In the genomic region with DNA sequence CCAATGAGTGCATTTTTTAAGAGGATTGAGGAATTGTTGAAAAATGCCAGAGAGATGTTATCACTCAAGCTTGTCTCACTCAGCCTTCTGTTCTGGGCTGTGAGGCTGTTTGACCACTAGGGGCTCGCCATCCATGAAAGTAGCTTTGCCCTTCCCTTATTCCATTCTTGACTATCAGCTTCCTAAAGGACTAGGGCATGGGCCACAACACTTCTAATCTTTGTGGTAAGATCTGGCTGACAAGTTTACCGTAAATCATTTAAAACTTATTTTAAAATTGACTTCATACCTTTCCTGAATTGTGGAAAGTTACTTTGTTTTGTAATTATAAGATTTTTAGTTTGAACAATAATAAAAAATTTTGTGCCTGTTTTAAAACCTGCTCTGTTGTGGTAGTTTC, we compare ENCODE assay signal across 8 cellular contexts. TPM values are rescaled to one million over a fixed set of nuclear protein-coding genes. Genes with fewer than 3 reads are reported as not detected.
DNase-seq lines count a peak whose midpoint lies in the region; ATAC-seq and TF ChIP-seq lines count a peak whose summit lies in the region.

No MANE protein-coding gene starts in this region.

- H3K36me3 ChIP-seq in fibroblast of lung (ENCODE audit: control insufficient read depth, insufficient read depth, low read length) (peaks cover 11% of the 10 kb centered on the region), neuronal stem cell (replicated peaks in 1 of 2; ENCODE audit: control insufficient read depth in 2 of 2, insufficient read depth in 2 of 2, low read length in 2 of 2) (peaks cover 5 to 57% of the 10 kb centered on the region in 2 donors)

- no peak overlapping the region for H3K23ac ChIP-seq in neuronal stem cell (ENCODE audit: low read depth, low read length, poor library complexity)

- H3K27ac ChIP-seq in RWPE1 (peak overlapping the region; percentile 13; the same call in 1 of the 2 replicates), fibroblast of lung (ENCODE audit: insufficient read depth, low read length) (no peak overlapping the region), neuronal stem cell (replicated peaks; ENCODE audit: low read length) (no peak overlapping the region)

- H3K14ac ChIP-seq in neuronal stem cell (ENCODE audit: low read length): no peak overlapping the region

- H3K9ac ChIP-seq in fibroblast of lung (ENCODE audit: insufficient read depth, low read length) (no peak overlapping the region), neuronal stem cell (ENCODE audit: low read depth, low read length, poor library complexity) (no peak overlapping the region)

- H3K9me3 Mint-ChIP-seq in activated T-cell treated with anti-CD3 and anti-CD28 coated beads, Interleukin-2, amount 50 U/mL, for 24 hours: no peaks in the 10 kb centered on the region

- POLR2A ChIA-PET in RWPE1 (lab: Yijun Ruan, JAX; ENCODE audit: low non-redundant PET): no interaction called here

- no peak overlapping the region for H4K8ac ChIP-seq in neuronal stem cell (ENCODE audit: low read depth, low read length)

- no peak overlapping the region for H3K4me2 ChIP-seq in fibroblast of lung (ENCODE audit: extremely low read depth, insufficient read depth, low read length)
- H3K4me2 ChIP-seq in neuronal stem cell (ENCODE audit: insufficient read depth, low read length, poor library complexity, severe bottlenecking): no peak overlapping the region

- no peaks in the 10 kb centered on the region for H3K79me2 ChIP-seq in fibroblast of lung (ENCODE audit: control insufficient read depth, insufficient read depth, low read length)

- no peak overlapping the region for H2BK12ac ChIP-seq in neuronal stem cell (ENCODE audit: low read length)

- no peak overlapping the region for H3K4me3 ChIP-seq in fibroblast of lung (replicated peaks in 1 of 4; ENCODE audit: control extremely low read depth in 1 of 4, insufficient read depth in 1 of 4, low read depth in 3 of 4, low read length in 4 of 4)
- H3K4me3 ChIP-seq in neuronal stem cell (ENCODE audit: low read length in 2 of 2): no peak overlapping the region

- H3K27ac Mint-ChIP-seq in activated T-cell treated with anti-CD3 and anti-CD28 coated beads, Interleukin-2, amount 50 U/mL, for 24 hours: no peak overlapping the region

- peaks cover 3% of the 10 kb centered on the region for H3K79me1 ChIP-seq in neuronal stem cell (ENCODE audit: low read depth, low read length)

- no peak overlapping the region for H2BK5ac ChIP-seq in neuronal stem cell (ENCODE audit: low read length)

- CTCF ChIA-PET in RWPE1 (lab: Yijun Ruan, JAX): interaction anchor here (0.5 to 2.0 kb wide), 21 partner anchors 8 to 1261 kb away, joined by 3 to 16 read pairs (median 3); no protein-coding TSS in a partner anchor

- H4K91ac ChIP-seq in neuronal stem cell (ENCODE audit: low read depth, low read length, poor library complexity): no peak overlapping the region

- ATAC-seq in HG02840 (IDR thresholded peaks at IDR 0.05; ENCODE audit: low FRiP score, unreplicated experiment): no peak

- H2AFZ ChIP-seq in fibroblast of lung (ENCODE audit: low read length) (no peak overlapping the region), neuronal stem cell (ENCODE audit: low read length) (no peak overlapping the region)

- H3K36me3 Mint-ChIP-seq in activated T-cell treated with anti-CD3 and anti-CD28 coated beads, Interleukin-2, amount 50 U/mL, for 24 hours (ENCODE audit: low read depth): peaks cover 15% of the 10 kb centered on the region

- DNase-seq in COLO829 (ENCODE audit: low spot score): peak; percentile 78
- peak; percentile 68 for DNase-seq in HCEC 1CT
- peak; percentile 69 for DNase-seq in RWPE1 (ENCODE audit: low spot score)
- peak; percentile 57 to 76 for DNase-seq in fibroblast of lung (ENCODE audit: low read depth in 2 of 2)
- peak; percentile 35 for DNase-seq in neuronal stem cell (ENCODE audit: low spot score)
- no peak for DNase-seq in activated T-cell treated with anti-CD3 and anti-CD28 coated beads, Interleukin-2, amount 50 U/mL, for 24 hours
- DNase-seq in activated T-cell treated with anti-CD3 and anti-CD28 coated beads, Interleukin-2, amount 50 U/mL, for 1 hour: no peak

- no peak overlapping the region for H2BK120ac ChIP-seq in neuronal stem cell (ENCODE audit: low read depth, low read length)

- H2BK15ac ChIP-seq in neuronal stem cell (ENCODE audit: low read length): no peak overlapping the region

- peak; percentile 60 for TF ChIP-seq CTCF in RWPE1 (conservative IDR thresholded peaks at IDR 0.05; ENCODE audit: low read depth)
- TF ChIP-seq CTCF in fibroblast of lung (conservative IDR thresholded peaks at IDR 0.05 in 1 of 2, IDR thresholded peaks at IDR 0.05 in 1 of 2; ENCODE audit: low read depth in 1 of 2, low read length in 2 of 2): peak; percentile 80 to 90

- H3K4me3 Mint-ChIP-seq in activated T-cell treated with anti-CD3 and anti-CD28 coated beads, Interleukin-2, amount 50 U/mL, for 24 hours: no peak overlapping the region

- H3K27me3 Mint-ChIP-seq in activated T-cell treated with anti-CD3 and anti-CD28 coated beads, Interleukin-2, amount 50 U/mL, for 24 hours: no peaks in the 10 kb centered on the region

- no peaks in the 10 kb centered on the region for H3K4me1 Mint-ChIP-seq in activated T-cell treated with anti-CD3 and anti-CD28 coated beads, Interleukin-2, amount 50 U/mL, for 24 hours (ENCODE audit: low read depth)

- H3K9me3 ChIP-seq in fibroblast of lung (ENCODE audit: control insufficient read depth, insufficient read depth, low read depth, low read length) (no peaks in the 10 kb centered on the region), neuronal stem cell (replicated peaks in 1 of 2; ENCODE audit: control insufficient read depth in 2 of 2, insufficient read depth in 1 of 2, low read depth in 1 of 2, low read length in 2 of 2) (no peaks in the 10 kb centered on the region)

- no peaks in the 10 kb centered on the region for H4K20me1 ChIP-seq in fibroblast of lung (ENCODE audit: control insufficient read depth, extremely low read depth, insufficient read depth, low read length)

- no peaks in the 10 kb centered on the region for H3K27me3 ChIP-seq in fibroblast of lung (ENCODE audit: control insufficient read depth, insufficient read depth, low read length)
- no peaks in the 10 kb centered on the region for H3K27me3 ChIP-seq in neuronal stem cell (ENCODE audit: control insufficient read depth in 3 of 3, insufficient read depth in 3 of 3, low read depth in 1 of 3, low read length in 3 of 3)

- no CpG with 5 or more reads among the region's 2 CpGs for WGBS in neuronal stem cell (ENCODE audit: extremely low coverage in 2 of 2, insufficient read length in 2 of 2, insufficient replicate concordance in 1 of 2), 2 donors

- no peak overlapping the region for H3K18ac ChIP-seq in neuronal stem cell (ENCODE audit: low read length)

- H3K4ac ChIP-seq in neuronal stem cell (ENCODE audit: low read length): no peak overlapping the region

- no peak overlapping the region for H2AK5ac ChIP-seq in neuronal stem cell (ENCODE audit: low read depth, low read length)

- H3K4me1 ChIP-seq in fibroblast of lung (ENCODE audit: control insufficient read depth, extremely low read depth, insufficient read depth, low read length) (no peaks in the 10 kb centered on the region), neuronal stem cell (ENCODE audit: control insufficient read depth in 2 of 2, insufficient read depth in 1 of 2, low read depth in 1 of 2, low read length in 2 of 2) (peaks cover 2 to 7% of the 10 kb centered on the region in 2 donors)

RNA-seq across cellular contexts. Expression of a gene that starts 49.5 kb away (rescaled TPM):
- 36.5 and 41.1 TPM in 2 replicates for total RNA-seq in fibroblast of lung
- polyA plus RNA-seq in fibroblast of lung: 25.9 and 40.8 TPM in 2 replicates
- polyA plus RNA-seq in fibroblast of lung (2012): 26.6 and 39.2 TPM in 2 replicates
- polyA minus RNA-seq in fibroblast of lung (ENCODE audit: low replicate concordance): 26.9 and 32.4 TPM in 2 replicates
- polyA plus RNA-seq in neuronal stem cell (2013, experiment 1 of 2): 27.2 TPM
- polyA plus RNA-seq in neuronal stem cell (2013, experiment 2 of 2): 28.1 TPM

Comparison
In these comparisons a context has a peak if more than half of its experiments do, and no peak if none do; other contexts are left out.
1. DNase-seq: peak in COLO829 (single experiment), HCEC 1CT (single experiment), RWPE1 (single experiment), fibroblast of lung (2 of 2) and neuronal stem cell (single experiment); none in activated T-cell treated with anti-CD3 and anti-CD28 coated beads, Interleukin-2, amount 50 U/mL, for 24 hours (single experiment) and activated T-cell treated with anti-CD3 and anti-CD28 coated beads, Interleukin-2, amount 50 U/mL, for 1 hour (single experiment).